Comparison of ENCODE assay signal across 9 cellular contexts in the genomic region with DNA sequence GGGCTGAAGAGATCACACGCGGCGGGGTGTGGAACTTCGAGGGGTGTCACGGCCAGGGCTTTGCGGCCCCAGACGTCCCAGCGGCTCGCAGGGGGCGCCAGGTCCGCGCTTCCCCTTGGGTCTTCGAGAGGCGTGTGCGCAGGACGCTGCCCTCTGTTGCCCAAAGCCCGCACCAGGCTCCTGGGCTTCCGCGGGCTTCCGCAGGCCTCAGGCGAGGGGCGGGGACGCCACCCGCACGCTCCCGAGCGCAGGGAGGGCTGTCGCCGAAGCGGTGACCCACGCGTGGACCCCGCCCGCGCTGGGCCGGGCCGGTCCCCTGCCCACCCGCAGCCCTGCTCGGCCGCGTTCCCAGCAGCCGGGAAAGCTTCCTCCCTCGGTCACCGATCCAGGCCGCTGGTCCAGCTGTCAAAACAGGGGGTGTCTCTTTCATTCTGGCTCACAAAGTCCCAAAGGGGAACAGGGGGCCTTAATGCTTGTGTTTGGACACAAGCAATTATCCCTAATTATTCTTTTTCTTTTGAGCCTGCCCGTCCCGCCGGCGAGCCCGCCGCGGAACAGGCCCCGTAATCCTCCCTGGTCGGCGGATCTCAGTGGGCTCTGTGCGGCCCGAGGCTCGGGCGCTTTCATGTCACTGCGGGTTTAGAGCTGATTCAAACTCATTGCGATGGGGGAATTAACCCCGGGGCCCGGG.
A peak's percentile ranks its signal among the peaks of the same experiment; 100 is the strongest.
DNase-seq lines count a peak whose midpoint lies in the region; ATAC-seq and TF ChIP-seq lines count a peak whose summit lies in the region.
"Had no signal": no experiment of that assay in that cellular context is flagged by ENCODE, and none has a peak within 500 bp of the region (broad histone marks: within the 10 kb centered on the region; RNA-seq: fewer than 3 reads in every experiment).

No MANE protein-coding gene starts in this region.

- peak; percentile 20 for DNase-seq in activated T-cell treated with anti-CD3 and anti-CD28 coated beads, Interleukin-2, amount 50 U/mL, for 1 hour
- DNase-seq in activated T-cell treated with anti-CD3 and anti-CD28 coated beads for 4 hours (no peak), fibroblast of peridontal ligament (ENCODE audit: extremely low read depth) (peak; percentile 17), naive B cell (no peak), upper lobe of right lung (no peak), cortex of kidney (lab: John Stamatoyannopoulos, UW) (no peak), GM10266 (ENCODE audit: extremely low spot score) (no peak)
- DNase-seq: NCI-H187 treated with DMSO at 0.1 percent for 48 hours had no signal

- H3K27me3 ChIP-seq in upper lobe of right lung, result peaks cover 95% of the 10 kb centered on the region

- H3K36me3 Mint-ChIP-seq in naive B cell, result no peaks in the 10 kb centered on the region

- peak overlapping the region; percentile 45 to 86 (median 70) for H3K4me3 Mint-ChIP-seq in naive B cell

- H3K9me3 Mint-ChIP-seq in naive B cell, result no peaks in the 10 kb centered on the region

- no peak overlapping the region for H3K27ac ChIP-seq in upper lobe of right lung

- no peak overlapping the region for H3K27ac Mint-ChIP-seq in naive B cell

- H3K27me3 Mint-ChIP-seq in naive B cell, result peaks cover 54 to 79% (median 78%) of the 10 kb centered on the region in 3 donors

- TF ChIP-seq CTCF in upper lobe of right lung (IDR thresholded peaks at IDR 0.05) (no peak), GM10266 (IDR thresholded peaks at IDR 0.05; ENCODE audit: control insufficient read depth, insufficient read depth, low read depth, missing control alignments) (no peak)

- H3K9me3 ChIP-seq in upper lobe of right lung, result no peaks in the 10 kb centered on the region

- H3K4me1 Mint-ChIP-seq in naive B cell, result peaks cover 9 to 29% (median 28%) of the 10 kb centered on the region in 3 donors

- intact Hi-C loops in upper lobe of right lung (cut with DNase I), result no loop called here

- peak; percentile 23 to 32 for ATAC-seq in naive B cell (ENCODE audit: low read depth in 2 of 2)
- peak; percentile 58 for ATAC-seq in upper lobe of right lung
- ATAC-seq in HG02885 (IDR thresholded peaks at IDR 0.05; ENCODE audit: poor library complexity, unreplicated experiment), result no peak

- peaks cover 9% of the 10 kb centered on the region for H3K4me1 ChIP-seq in upper lobe of right lung

- H3K4me3 ChIP-seq in upper lobe of right lung, result peak overlapping the region; percentile 43

- H3K36me3 ChIP-seq in upper lobe of right lung, result no peaks in the 10 kb centered on the region

Comparison
In these comparisons a context has a peak if more than half of its experiments do, and no peak if none do; other contexts are left out.
1. DNase-seq: peak in activated T-cell treated with anti-CD3 and anti-CD28 coated beads, Interleukin-2, amount 50 U/mL, for 1 hour (single experiment) and fibroblast of peridontal ligament (single experiment); none in activated T-cell treated with anti-CD3 and anti-CD28 coated beads for 4 hours (single experiment), naive B cell (single experiment), upper lobe of right lung (single experiment), cortex of kidney (single experiment) and GM10266 (single experiment).